8 cellular contexts compared by ENCODE assay signal in the genomic region with DNA sequence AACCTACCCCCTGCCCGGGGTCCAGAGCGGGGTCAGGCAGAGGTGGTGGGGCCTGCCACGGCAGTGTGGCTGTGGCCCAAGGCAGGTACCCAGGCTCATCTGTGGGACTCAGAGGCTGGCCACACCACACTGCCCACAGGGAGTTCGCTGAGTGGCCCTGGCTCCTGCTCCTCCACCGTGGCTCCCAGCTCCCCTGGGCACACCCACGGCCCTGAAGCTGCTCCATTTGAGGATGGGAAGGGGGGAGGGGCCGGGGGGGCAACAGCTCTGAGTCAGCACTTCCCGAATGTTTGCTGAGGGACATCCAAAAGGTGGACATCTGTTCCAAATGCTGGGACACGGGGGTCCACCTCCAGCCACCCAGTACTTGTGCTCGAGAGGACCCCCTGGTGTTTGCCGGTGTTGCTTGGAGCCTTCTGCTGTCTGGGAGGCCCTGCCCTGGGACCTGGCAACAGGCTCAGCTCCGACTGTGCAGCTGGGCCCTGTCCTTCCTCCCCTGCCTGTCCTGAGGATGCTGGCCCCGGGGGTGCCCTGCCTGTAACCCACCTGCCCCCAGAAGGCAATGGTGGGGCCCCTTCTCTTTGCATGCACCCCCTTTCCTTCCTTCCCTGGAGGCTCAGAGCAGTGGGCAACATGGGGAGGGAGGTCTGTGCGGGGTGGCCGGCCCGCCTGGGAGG. TPM values are rescaled to one million over a fixed set of nuclear protein-coding genes. Genes with fewer than 3 reads are reported as not detected.
DNase-seq lines count a peak whose midpoint lies in the region; ATAC-seq, FAIRE-seq and TF ChIP-seq lines count a peak whose summit lies in the region.
"Had no signal": no experiment of that assay in that cellular context is flagged by ENCODE, and none has a peak within 500 bp of the region (broad histone marks: within the 10 kb centered on the region; RNA-seq: fewer than 3 reads in every experiment).

No MANE protein-coding gene starts in this region.

- H3K27me3 ChIP-seq in layer of hippocampus (ENCODE audit: control insufficient read depth, insufficient read depth, low read length) = peaks cover 11% of the 10 kb centered on the region
- peaks cover 6% of the 10 kb centered on the region for H3K27me3 ChIP-seq in CD4-positive, alpha-beta memory T cell (ENCODE audit: insufficient read depth, low read length)

- H3K36me3 ChIP-seq in CD4-positive, alpha-beta memory T cell (ENCODE audit: insufficient read depth, low read length) = no peaks in the 10 kb centered on the region

- no peak for TF ChIP-seq EP300 in A549 (IDR thresholded peaks at IDR 0.05)

- H3K27ac ChIP-seq in A549 (peak overlapping the region in 1 of 2 experiments; percentile 45; a peak in 1 of 6 replicates), RWPE1 (peak overlapping the region; percentile 92), layer of hippocampus (ENCODE audit: low read depth, low read length) (peak overlapping the region; percentile 77)
- no peak overlapping the region for H3K27ac ChIP-seq in CD4-positive, alpha-beta memory T cell (ENCODE audit: low read depth, low read length)

- CTCF ChIA-PET in A549 (lab: Yijun Ruan, JAX) (interaction anchor here (0.8 to 4.4 kb wide), 8 partner anchors 8 to 230 kb away, joined by 3 to 51 read pairs (median 4); no protein-coding TSS in a partner anchor), RWPE1 (lab: Yijun Ruan, JAX) (interaction anchor here (0.7 to 0.9 kb wide), 3 partner anchors 12 to 709 kb away, joined by 4 to 7 read pairs (median 6); no protein-coding TSS in a partner anchor)
- CTCF ChIA-PET in CD4-positive, alpha-beta memory T cell (lab: Charles Lee; ENCODE audit: partially characterized antibody) = no interaction called here

- peaks cover 2 to 6% of the 10 kb centered on the region in 2 donors for H3K27me3 Mint-ChIP-seq in CD4-positive, alpha-beta memory T cell

- intact Hi-C loops in CD4-positive, alpha-beta memory T cell (cut with micrococcal nuclease) = loop anchor here (10.0 kb wide), 1 partner anchor 230 kb away; no protein-coding TSS in a partner anchor

- no peak for DNase-seq in A549 (ENCODE audit: low read depth in 1 of 2, low spot score in 1 of 2)
- DNase-seq in RWPE1 (ENCODE audit: low spot score) = no peak
- no peak for DNase-seq in HPDE6-E6E7 (ENCODE audit: extremely low spot score)
- DNase-seq in CD4-positive, alpha-beta memory T cell = no peak
- no peak for DNase-seq in activated CD4-positive, alpha-beta T cell treated with anti-CD3 and anti-CD28 coated beads, Interleukin-2, amount 50 U/mL, for 4 hours
- DNase-seq: COR-L47 had no signal

- POLR2A ChIA-PET in A549 (lab: Yijun Ruan, JAX) = no interaction called here
- POLR2A ChIA-PET in RWPE1 (lab: Yijun Ruan, JAX; ENCODE audit: low non-redundant PET) = interaction anchor here (0.9 kb wide), 1 partner anchor 109 kb away, joined by 5 read pairs; no protein-coding TSS in a partner anchor
- POLR2A ChIA-PET in CD4-positive, alpha-beta memory T cell (lab: Charles Lee; ENCODE audit: partially characterized antibody) = no interaction called here

- no peaks in the 10 kb centered on the region for H3K9me3 ChIP-seq in A549
- H3K9me3 ChIP-seq in CD4-positive, alpha-beta memory T cell (ENCODE audit: control insufficient read depth in 1 of 2, low read length in 2 of 2) = no peaks in the 10 kb centered on the region

- TF ChIP-seq RAD21 in A549 (conservative IDR thresholded peaks at IDR 0.05 in 1 of 2, IDR thresholded peaks at IDR 0.05 in 1 of 2) = no peak

- no peak for TF ChIP-seq POLR2A in A549 (IDR thresholded peaks at IDR 0.05; ENCODE audit: low read length)

- H3K4me1 Mint-ChIP-seq in CD4-positive, alpha-beta memory T cell = peaks cover 3 to 26% (median 14%) of the 10 kb centered on the region in 4 donors

- no peak overlapping the region for H3K27ac Mint-ChIP-seq in CD4-positive, alpha-beta memory T cell
- H3K27ac Mint-ChIP-seq: activated naive CD8-positive, alpha-beta T cell had no signal

- peak in 1 of 2 experiments; percentile 37; a peak in 2 of 6 replicates for ATAC-seq in A549

- no peak overlapping the region for H3K4me2 ChIP-seq in A549

- no peak for FAIRE-seq in A549 (lab: Jason Lieb, UNC)

- H3K4me3 Mint-ChIP-seq in CD4-positive, alpha-beta memory T cell = no peak overlapping the region

- no peaks in the 10 kb centered on the region for H3K36me3 Mint-ChIP-seq in CD4-positive, alpha-beta memory T cell
- H3K36me3 Mint-ChIP-seq: activated naive CD8-positive, alpha-beta T cell had no signal

- TF ChIP-seq CTCF in A549 (IDR thresholded peaks at IDR 0.05) = no peak
- TF ChIP-seq CTCF in RWPE1 (conservative IDR thresholded peaks at IDR 0.05; ENCODE audit: low read depth) = peak; percentile 26; the same call in 1 of the 2 replicates

- no peaks in the 10 kb centered on the region for H3K9me3 Mint-ChIP-seq in CD4-positive, alpha-beta memory T cell

- WGBS in A549 (ENCODE audit: missing lambda C conversion rate) = 67% methylated on average over 9 of the region's 16 CpGs

- H3K4me3 ChIP-seq in A549 = no peak overlapping the region
- no peak overlapping the region for H3K4me3 ChIP-seq in CD4-positive, alpha-beta memory T cell (ENCODE audit: low read length in 2 of 2)

- peaks cover 19% of the 10 kb centered on the region for H3K4me1 ChIP-seq in A549
- H3K4me1 ChIP-seq in CD4-positive, alpha-beta memory T cell (ENCODE audit: insufficient read depth, low read length) = peaks cover 32% of the 10 kb centered on the region

TF ChIP-seq in A549, 52 proteins besides CTCF, POLR2A, EP300 and RAD21:
- TF ChIP-seq RFX5 (IDR thresholded peaks at IDR 0.05) (no peak), MAFK (IDR thresholded peaks at IDR 0.05; ENCODE audit: partially characterized antibody) (peak; percentile 41)

RNA-seq across cellular contexts. Expression of gene NRARP, which starts 2.5 kb away (rescaled TPM):
- 3.2 and 5.1 TPM in 2 replicates for polyA plus RNA-seq in A549 (2011; rRNA removed)
- polyA plus RNA-seq in A549 (2012; cell fraction: cytosol; rRNA removed) = 9.0 and 17.2 TPM in 2 replicates
- polyA plus RNA-seq in A549 (2012; cell fraction: nucleus; rRNA removed) = 17.0 and 17.5 TPM in 2 replicates
- polyA plus RNA-seq in A549 (2017; fragmentation: RNase III; extraction: RNeasy Plus Mini Kit Qiagen cat#74134 plus additional on column Dnase treatment) = 1.3 to 1.4 TPM (median 1.3 TPM) in 3 replicates
- 1.3 and 2.8 TPM in 2 replicates for polyA minus RNA-seq in A549 (2011; rRNA and poly(A)+ RNA removed)
- under 1 TPM; 0.25 to 0.29 TPM for total RNA-seq in CD4-positive, alpha-beta memory T cell
- not detected for polyA plus RNA-seq in CD4-positive, alpha-beta memory T cell

RNA-seq across cellular contexts. Expression of gene TOR4A, which starts 27.0 kb away (rescaled TPM):
- polyA plus RNA-seq in A549 (2011; rRNA removed) = 8.7 and 9.8 TPM in 2 replicates
- 10.9 and 17.9 TPM in 2 replicates for polyA plus RNA-seq in A549 (2012; cell fraction: cytosol; rRNA removed)
- 23.3 and 38.1 TPM in 2 replicates for polyA plus RNA-seq in A549 (2012; cell fraction: nucleus; rRNA removed)
- polyA plus RNA-seq in A549 (2017; fragmentation: RNase III; extraction: RNeasy Plus Mini Kit Qiagen cat#74134 plus additional on column Dnase treatment) = 15.6 to 18.6 TPM (median 17.5 TPM) in 3 replicates
- polyA minus RNA-seq in A549 (2011; rRNA and poly(A)+ RNA removed) = 7.4 and 10.4 TPM in 2 replicates
- total RNA-seq in CD4-positive, alpha-beta memory T cell = 1 to 10 TPM; 2.1 TPM
- polyA plus RNA-seq in CD4-positive, alpha-beta memory T cell = under 1 TPM; 0.46 to 0.78 TPM

RNA-seq across cellular contexts. Expression of gene NELFB, which starts 49.4 kb away (rescaled TPM):
- polyA plus RNA-seq in A549 (2011; rRNA removed) = 31.8 and 33.8 TPM in 2 replicates
- 81.9 and 98.3 TPM in 2 replicates for polyA plus RNA-seq in A549 (2012; cell fraction: cytosol; rRNA removed)
- 92.5 and 112 TPM in 2 replicates for polyA plus RNA-seq in A549 (2012; cell fraction: nucleus; rRNA removed)
- 44.4 to 46.3 TPM (median 45.3 TPM) in 3 replicates for polyA plus RNA-seq in A549 (2017; fragmentation: RNase III; extraction: RNeasy Plus Mini Kit Qiagen cat#74134 plus additional on column Dnase treatment)
- 23.6 and 32.9 TPM in 2 replicates for polyA minus RNA-seq in A549 (2011; rRNA and poly(A)+ RNA removed)
- 10 to 100 TPM; 44.3 to 44.9 TPM for total RNA-seq in CD4-positive, alpha-beta memory T cell
- 10 to 100 TPM; 28.3 to 28.7 TPM for polyA plus RNA-seq in CD4-positive, alpha-beta memory T cell

RNA-seq across cellular contexts. Expression of gene STPG3, which starts 53.4 kb away (rescaled TPM):
- polyA plus RNA-seq in A549 (2011; rRNA removed) = not detected in 2 replicates
- polyA plus RNA-seq in A549 (2012; cell fraction: cytosol; rRNA removed) = not detected in 2 replicates
- not detected in 2 replicates for polyA plus RNA-seq in A549 (2012; cell fraction: nucleus; rRNA removed)
- polyA plus RNA-seq in A549 (2017; fragmentation: RNase III; extraction: RNeasy Plus Mini Kit Qiagen cat#74134 plus additional on column Dnase treatment) = not detected in 3 replicates
- polyA minus RNA-seq in A549 (2011; rRNA and poly(A)+ RNA removed) = not detected in 2 replicates
- total RNA-seq in CD4-positive, alpha-beta memory T cell = not detected
- not detected for polyA plus RNA-seq in CD4-positive, alpha-beta memory T cell

Comparison
In these comparisons a context has a peak if more than half of its experiments do, and no peak if none do; other contexts are left out.
1. RNA of gene TOR4A, which starts 27.0 kb away (polyA plus RNA-seq): 8.7 to 38.1 TPM in A549; 0.46 to 0.78 TPM in CD4-positive, alpha-beta memory T cell; every median in the first group is over 4 times any median in the second.